1 cellular context compared by ENCODE assay signal in genomic region chr11:120643254-120643653, GRCh38.
TF ChIP-seq lines count a peak whose summit lies in the region.

No MANE protein-coding gene starts in this region.

TF ChIP-seq in H1, 55 proteins besides CTCF, POLR2A, EP300 and RAD21 (continued from another document):
- no peak for TF ChIP-seq USF2 (IDR thresholded peaks at IDR 0.05; ENCODE audit: low read length)
- TF ChIP-seq NRF1 (IDR thresholded peaks at IDR 0.05; ENCODE audit: low read depth, low read length): no peak
- no peak for TF ChIP-seq SP4 (IDR thresholded peaks at IDR 0.05; ENCODE audit: low read length)
- no peak for TF ChIP-seq GABPA (IDR thresholded peaks at IDR 0.05; ENCODE audit: borderline replicate concordance, insufficient read depth, low read length)
- TF ChIP-seq BRCA1 (IDR thresholded peaks at IDR 0.05; ENCODE audit: low read depth, low read length): no peak
- no peak for TF ChIP-seq CHD1 (IDR thresholded peaks at IDR 0.05; ENCODE audit: low read depth, low read length)
- TF ChIP-seq BCL11A (IDR thresholded peaks at IDR 0.05; ENCODE audit: low read depth in 2 of 2, low read length in 2 of 2): no peak
- TF ChIP-seq SAP30 (IDR thresholded peaks at IDR 0.05; ENCODE audit: insufficient read depth, insufficient replicate concordance, low read length): no peak
- no peak for TF ChIP-seq RFX5 (IDR thresholded peaks at IDR 0.05; ENCODE audit: borderline replicate concordance, low read depth, low read length)
- no peak for TF ChIP-seq TAF1 (IDR thresholded peaks at IDR 0.05; ENCODE audit: low read depth, low read length)
- TF ChIP-seq ATF2 (IDR thresholded peaks at IDR 0.05; ENCODE audit: low read length): no peak
- TF ChIP-seq SP1 (IDR thresholded peaks at IDR 0.05; ENCODE audit: low read depth, low read length): no peak
- TF ChIP-seq FOSL1 (IDR thresholded peaks at IDR 0.05; ENCODE audit: insufficient read depth, low read depth, low read length): no peak
